ENCODE assay signal across 8 cellular contexts in genomic region chr4:169619958-169620845, GRCh38. TPM values are rescaled to one million over a fixed set of nuclear protein-coding genes. Genes with fewer than 3 reads are reported as not detected.
A peak's percentile ranks its signal among the peaks of the same experiment; 100 is the strongest.
DNase-seq lines count a peak whose midpoint lies in the region; ATAC-seq and TF ChIP-seq lines count a peak whose summit lies in the region.

Gene CLCN3 (plus strand): TSS chr4:169620578. CDS start chr4:169635929, 15,351 bp downstream.

- TF ChIP-seq EP300 in esophagus muscularis mucosa (IDR thresholded peaks at IDR 0.05): peak; percentile 69

- peaks cover 50% of the 10 kb centered on the region for H3K79me2 ChIP-seq in Karpas-422 (ENCODE audit: low read length)

- intact Hi-C loops in esophagus muscularis mucosa (cut with DNase I): loop anchor here (2.0 to 10.0 kb wide), 4 partner anchors 42 to 407 kb away; partner anchors contain the start of genes HPF1 and MFAP3L

- H3K9ac ChIP-seq in Karpas-422 (ENCODE audit: low read length): peak within 1 kb of the TSS; percentile 98

- ATAC-seq in GM21825 (IDR thresholded peaks at IDR 0.05; ENCODE audit: unreplicated experiment): peak; percentile 93

- H3K27ac ChIP-seq in Karpas-422 (ENCODE audit: low read length) (peak within 1 kb of the TSS; percentile 90), esophagus muscularis mucosa (replicated peaks in 1 of 4) (peak within 1 kb of the TSS; percentile 89 to 95 (median 93)), muscle layer of duodenum (ENCODE audit: low read length) (peak within 1 kb of the TSS; percentile 100)

- H3K9me2 ChIP-seq in Karpas-422 (replicated peaks; ENCODE audit: insufficient read depth, low read length): no peaks in the 10 kb centered on the region

- peaks cover 33% of the 10 kb centered on the region for H3K4me1 ChIP-seq in Karpas-422 (ENCODE audit: low read length)
- peaks cover 16 to 33% (median 30%) of the 10 kb centered on the region in 4 donors for H3K4me1 ChIP-seq in esophagus muscularis mucosa
- peaks cover 7 to 14% of the 10 kb centered on the region in 2 donors for H3K4me1 ChIP-seq in muscle layer of duodenum (ENCODE audit: control insufficient read depth in 1 of 2, insufficient read depth in 2 of 2, low read length in 2 of 2)

- H3K4me3 ChIP-seq in Karpas-422 (ENCODE audit: low read length) (peak within 1 kb of the TSS; percentile 91), esophagus muscularis mucosa (peak within 1 kb of the TSS; percentile 57 to 79 (median 74)), muscle layer of duodenum (ENCODE audit: low read depth in 1 of 2, low read length in 2 of 2) (peak within 1 kb of the TSS; percentile 73 to 97)

- under 1% methylated on average over 26 of the region's 66 CpGs for WGBS in esophagus muscularis mucosa

- TF ChIP-seq POLR2A in esophagus muscularis mucosa (IDR thresholded peaks at IDR 0.05; ENCODE audit: low read depth): peak; percentile 74

- H3K36me3 ChIP-seq in Karpas-422 (ENCODE audit: insufficient read depth, low read length): no peaks in the 10 kb centered on the region
- no peaks in the 10 kb centered on the region for H3K36me3 ChIP-seq in esophagus muscularis mucosa
- no peaks in the 10 kb centered on the region for H3K36me3 ChIP-seq in muscle layer of duodenum (ENCODE audit: control insufficient read depth in 1 of 2, insufficient read depth in 2 of 2, low read length in 2 of 2)

- H3K9me3 ChIP-seq in Karpas-422 (ENCODE audit: low read length) (no peaks in the 10 kb centered on the region), esophagus muscularis mucosa (no peaks in the 10 kb centered on the region), muscle layer of duodenum (ENCODE audit: control insufficient read depth in 1 of 2, low read length in 2 of 2) (no peaks in the 10 kb centered on the region)

- H3K27me3 ChIP-seq in Karpas-422 (ENCODE audit: low read length): no peaks in the 10 kb centered on the region
- no peaks in the 10 kb centered on the region for H3K27me3 ChIP-seq in esophagus muscularis mucosa
- H3K27me3 ChIP-seq in muscle layer of duodenum (ENCODE audit: low read depth, low read length): no peaks in the 10 kb centered on the region

- H4K20me1 ChIP-seq in Karpas-422 (ENCODE audit: insufficient read depth, low read depth, low read length): no peaks in the 10 kb centered on the region

- TF ChIP-seq CTCF in esophagus muscularis mucosa (IDR thresholded peaks at IDR 0.05): peak in 2 of 3 experiments; percentile 17 to 27

- H2AFZ ChIP-seq in Karpas-422 (ENCODE audit: low read length): peak within 1 kb of the TSS; percentile 16; the same call in 1 of the 2 replicates

- H3K4me2 ChIP-seq in Karpas-422 (ENCODE audit: low read depth, low read length, poor library complexity, severe bottlenecking): peak within 1 kb of the TSS; percentile 92

- DNase-seq in DMS79 treated with DMSO at 0.1 percent for 48 hours (lab: John Stamatoyannopoulos, UW) (peak; percentile 70), Karpas-422 (peak; percentile 96), RKO (ENCODE audit: low spot score) (peak; percentile 97), activated T-helper 1 cell treated with Interleukin-2 at 50 U/mL for 16 hours (ENCODE audit: low read depth) (peak; percentile 83), esophagus muscularis mucosa (ENCODE audit: extremely low spot score) (peak; percentile 98)
- DNase-seq in stimulated activated CD8-positive, alpha-beta memory T cell treated with anti-CD3 and anti-CD28 coated beads, Interleukin-7, amount 100 ng/mL, for 4 hours (ENCODE audit: low read depth in 2 of 2): peak; percentile 73 to 88

RNA-seq across cellular contexts. Expression of gene CLCN3, which starts in this region (rescaled TPM):
- 35.8 and 38.5 TPM in 2 replicates for total RNA-seq in Karpas-422 (2014; rRNA removed; shearing (Covaris generic); ENCODE audit: low replicate concordance)
- 10 to 100 TPM; 11.2 to 17.7 (median 14.9) TPM for total RNA-seq in esophagus muscularis mucosa

Comparison
In these comparisons a context has a peak if more than half of its experiments do, and no peak if none do; other contexts are left out.
1. Peak in every context shown above with its lines: DNase-seq, ATAC-seq, H3K4me3 ChIP-seq and H3K27ac ChIP-seq.